ENCODE assay signal across 15 cellular contexts in the genomic region with DNA sequence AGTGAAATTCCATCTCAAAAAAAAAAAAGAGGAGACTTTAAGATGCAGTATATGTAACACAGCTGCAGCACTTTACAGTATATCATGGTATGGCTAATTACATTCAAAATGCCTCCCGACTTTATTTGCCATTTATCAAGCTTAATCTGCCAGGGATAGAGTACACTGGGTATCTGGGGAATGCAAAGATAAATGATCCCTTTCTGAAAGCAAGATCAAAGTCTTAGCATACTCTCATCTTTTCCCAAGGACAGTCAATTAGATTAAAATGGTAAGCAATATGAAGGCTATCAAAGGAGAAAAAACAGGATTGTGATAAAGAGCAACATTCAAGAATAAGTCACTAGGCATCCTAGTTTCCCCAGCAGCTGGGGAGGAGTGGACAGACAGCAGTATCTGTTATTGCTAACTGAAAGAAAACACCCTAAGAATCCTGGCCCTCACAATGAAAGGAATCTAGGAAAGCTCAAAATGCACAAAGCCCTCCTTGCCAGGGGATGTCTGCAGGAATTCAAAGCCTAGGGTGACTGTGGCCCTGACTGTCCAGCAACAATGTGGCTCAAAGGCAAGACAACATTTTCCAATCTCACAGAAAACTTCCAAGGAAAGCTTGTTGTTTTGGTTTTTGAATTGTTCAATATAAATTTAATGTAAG.
"Had no signal": no experiment of that assay in that cellular context is flagged by ENCODE, and none has a peak within 500 bp of the region (broad histone marks: within the 10 kb centered on the region; RNA-seq: fewer than 3 reads in every experiment).

No MANE protein-coding gene starts in this region.

- H3K27ac ChIP-seq: coronary artery, gastrocnemius medialis, neutrophil, skin epidermis had no signal

- H3K4me3 Mint-ChIP-seq: activated CD8-positive, alpha-beta T cell treated with anti-CD3 and anti-CD28 coated beads for 36 hours; activated T-helper 1 cell treated with anti-CD3 and anti-CD28 coated beads, Interleukin-12 subunit alpha, Interleukin-12 subunit beta, Interleukin-2, Interleukin-4 antibody, amounts not matched to agents 30 ng/mL and 10 ng/mL and 1 ng/mL, durations not matched to agents 14 hours and 24 hours and 36 hours had no signal

- H3K27ac Mint-ChIP-seq: activated CD8-positive, alpha-beta T cell treated with anti-CD3 and anti-CD28 coated beads for 36 hours; activated T-helper 1 cell treated with anti-CD3 and anti-CD28 coated beads, Interleukin-12 subunit alpha, Interleukin-12 subunit beta, Interleukin-2, Interleukin-4 antibody, amounts not matched to agents 30 ng/mL and 10 ng/mL and 1 ng/mL, durations not matched to agents 14 hours and 24 hours and 36 hours had no signal

- H3K9me3 ChIP-seq: gastrocnemius medialis, neutrophil had no signal

- H3K27me3 Mint-ChIP-seq: activated CD8-positive, alpha-beta T cell treated with anti-CD3 and anti-CD28 coated beads for 36 hours had no signal

- H3K4me1 ChIP-seq: gastrocnemius medialis had no signal

- ATAC-seq: activated CD8-positive, alpha-beta T cell treated with anti-CD3 and anti-CD28 coated beads for 36 hours; activated naive CD4-positive, alpha-beta T cell treated with anti-CD3 and anti-CD28 coated beads, Interleukin-2, amount 50 U/mL, for 72 hours; gastrocnemius medialis; left ventricle myocardium superior had no signal

- DNase-seq: activated CD8-positive, alpha-beta memory T cell treated with anti-CD3 and anti-CD28 coated beads, Interleukin-2, amount 50 U/mL, for 4 hours; activated CD8-positive, alpha-beta T cell treated with anti-CD3 and anti-CD28 coated beads for 36 hours; anterior cingulate cortex; caudate nucleus; effector CD8-positive, alpha-beta T cell; gastrocnemius medialis; left ventricle myocardium superior; mesenchymal stem cell; posterior cingulate gyrus; SW 1271 had no signal

- H3K4me3 ChIP-seq: coronary artery, gastrocnemius medialis, skin epidermis had no signal

- H3K9me3 Mint-ChIP-seq: activated CD8-positive, alpha-beta T cell treated with anti-CD3 and anti-CD28 coated beads for 36 hours; activated naive CD4-positive, alpha-beta T cell treated with anti-CD3 and anti-CD28 coated beads, Interleukin-2, amount 50 U/mL, for 72 hours; activated T-helper 1 cell treated with anti-CD3 and anti-CD28 coated beads, Interleukin-12 subunit alpha, Interleukin-12 subunit beta, Interleukin-2, Interleukin-4 antibody, amounts not matched to agents 30 ng/mL and 10 ng/mL and 1 ng/mL, durations not matched to agents 14 hours and 24 hours and 36 hours had no signal

- H3K27me3 ChIP-seq: gastrocnemius medialis, neutrophil had no signal
